Comparison of ENCODE assay signal across 11 cellular contexts in genomic region chr11:48087974-48088681, GRCh38.
DNase-seq lines count a peak whose midpoint lies in the region; ATAC-seq and TF ChIP-seq lines count a peak whose summit lies in the region.
"Had no signal": no experiment of that assay in that cellular context is flagged by ENCODE, and none has a peak within 500 bp of the region (broad histone marks: within the 10 kb centered on the region; RNA-seq: fewer than 3 reads in every experiment).

No MANE protein-coding gene starts in this region.

- no peak overlapping the region for H2AK5ac ChIP-seq in mesenchymal stem cell (ENCODE audit: low read length, severe bottlenecking)

- ATAC-seq in body of pancreas (no peak), naive B cell (ENCODE audit: low read depth in 2 of 2) (no peak), HG02642 (IDR thresholded peaks at IDR 0.05; ENCODE audit: poor library complexity, unreplicated experiment) (no peak)

- H3K27me3 ChIP-seq in body of pancreas (no peaks in the 10 kb centered on the region), mesenchymal stem cell (ENCODE audit: control insufficient read depth in 1 of 2, insufficient read depth in 1 of 2, low read length in 2 of 2) (no peaks in the 10 kb centered on the region)

- H3K4ac ChIP-seq in mesenchymal stem cell (ENCODE audit: low read depth in 1 of 2, low read length in 2 of 2): no peak overlapping the region

- DNase-seq in DMS53 treated with DMSO at 0.1 percent for 48 hours (lab: John Stamatoyannopoulos, UW; ENCODE audit: unreplicated experiment) (peak; percentile 1), NCI-H128 (lab: John Stamatoyannopoulos, UW; ENCODE audit: unreplicated experiment) (peak; percentile 46), body of pancreas (peak; percentile 45 to 66 (median 61)), naive B cell (no peak), chondrocyte (ENCODE audit: low spot score) (no peak), mesenchymal stem cell (no peak)
- no peak for DNase-seq in activated CD4-positive, CD25-positive, alpha-beta regulatory T cell (lab: John Stamatoyannopoulos, UW)
- DNase-seq: aorta, kidney glomerular epithelial cell, MM.1S had no signal

- intact Hi-C loops in body of pancreas (cut with DNase I): no loop called here

- TF ChIP-seq POLR2A in body of pancreas (IDR thresholded peaks at IDR 0.05): no peak

- H3K36me3 ChIP-seq in body of pancreas (replicated peaks in 1 of 2; ENCODE audit: insufficient read depth in 1 of 2, low read depth in 2 of 2) (no peaks in the 10 kb centered on the region), mesenchymal stem cell (ENCODE audit: control insufficient read depth in 1 of 2, insufficient read depth in 2 of 2, low read depth in 1 of 2, low read length in 2 of 2) (peaks cover 0 to 10% of the 10 kb centered on the region in 2 experiments)

- H2BK12ac ChIP-seq in mesenchymal stem cell (ENCODE audit: low read length in 2 of 2): no peak overlapping the region

- no peak overlapping the region for H4K91ac ChIP-seq in mesenchymal stem cell (ENCODE audit: low read length)

- H3K9me3 ChIP-seq in body of pancreas (no peaks in the 10 kb centered on the region), mesenchymal stem cell (ENCODE audit: control insufficient read depth, low read length) (no peaks in the 10 kb centered on the region)

- WGBS in body of pancreas, 2 donors: 17 to 30% methylated on average over 5 to 6 of the region's 6 CpGs
- WGBS in mesenchymal stem cell: 58% methylated on average over 6 of the region's 6 CpGs

- H2BK15ac ChIP-seq in mesenchymal stem cell (ENCODE audit: low read depth, poor library complexity, severe bottlenecking): no peak overlapping the region

- H2BK5ac ChIP-seq in mesenchymal stem cell (ENCODE audit: low read depth, low read length, poor library complexity, severe bottlenecking): no peak overlapping the region

- H3K4me1 Mint-ChIP-seq in naive B cell (peaks cover 30 to 48% (median 31%) of the 10 kb centered on the region in 3 donors), chondrocyte (ENCODE audit: low read depth) (peaks cover 27% of the 10 kb centered on the region)

- H3K9me3 Mint-ChIP-seq in naive B cell (no peaks in the 10 kb centered on the region), chondrocyte (ENCODE audit: low read depth) (no peaks in the 10 kb centered on the region)

- H3K4me2 ChIP-seq in mesenchymal stem cell (ENCODE audit: low read length, poor library complexity, severe bottlenecking): no peak overlapping the region

- no peak overlapping the region for H3K14ac ChIP-seq in mesenchymal stem cell (ENCODE audit: low read length in 2 of 2)

- no peak overlapping the region for H2BK120ac ChIP-seq in mesenchymal stem cell (ENCODE audit: low read depth, low read length)

- H3K27ac ChIP-seq in body of pancreas (peak overlapping the region in 3 of 4 donors; percentile 11 to 15 (median 14)), mesenchymal stem cell (ENCODE audit: low read length, poor library complexity, severe bottlenecking) (no peak overlapping the region)

- H3K9ac ChIP-seq in mesenchymal stem cell (ENCODE audit: low read length): no peak overlapping the region

- H3K36me3 Mint-ChIP-seq in naive B cell (peaks cover 5 to 8% of the 10 kb centered on the region in 2 donors), chondrocyte (ENCODE audit: low read depth) (no peaks in the 10 kb centered on the region)

- TF ChIP-seq CTCF in body of pancreas (IDR thresholded peaks at IDR 0.05) (no peak), chondrocyte (IDR thresholded peaks at IDR 0.05) (no peak)

- H3K27ac Mint-ChIP-seq in naive B cell (peak overlapping the region in 4 of 6 donors; percentile 19 to 51 (median 38)), chondrocyte (ENCODE audit: unreplicated experiment) (no peak overlapping the region)

- H4K8ac ChIP-seq in mesenchymal stem cell (ENCODE audit: low read length): no peak overlapping the region

- peaks cover 19% of the 10 kb centered on the region for H3K4me1 ChIP-seq in body of pancreas
- peaks cover 22% of the 10 kb centered on the region for H3K4me1 ChIP-seq in mesenchymal stem cell (ENCODE audit: control insufficient read depth, insufficient read depth, low read depth, low read length)

- H3K18ac ChIP-seq in mesenchymal stem cell (ENCODE audit: low read depth in 1 of 2, low read length in 2 of 2): no peak overlapping the region

- H2AFZ ChIP-seq in mesenchymal stem cell (ENCODE audit: low read depth, low read length): no peak overlapping the region

- H3K4me3 Mint-ChIP-seq in naive B cell (no peak overlapping the region), chondrocyte (ENCODE audit: unreplicated experiment) (no peak overlapping the region)

- peaks cover 16% of the 10 kb centered on the region for H3K79me1 ChIP-seq in mesenchymal stem cell (replicated peaks; ENCODE audit: low read length, poor library complexity, severe bottlenecking)

- no peak overlapping the region for H3K4me3 ChIP-seq in body of pancreas
- no peak overlapping the region for H3K4me3 ChIP-seq in mesenchymal stem cell (ENCODE audit: insufficient read depth in 1 of 2, low read depth in 1 of 2, low read length in 2 of 2)

- no peak overlapping the region for H3K23ac ChIP-seq in mesenchymal stem cell (ENCODE audit: low read length in 2 of 2)

- H3K27me3 Mint-ChIP-seq in naive B cell: no peaks in the 10 kb centered on the region
- no peaks in the 10 kb centered on the region for H3K27me3 Mint-ChIP-seq in chondrocyte (ENCODE audit: low read depth)

Comparison
In these comparisons a context has a peak if more than half of its experiments do, and no peak if none do; other contexts are left out.
1. DNase-seq: peak in DMS53 treated with DMSO at 0.1 percent for 48 hours (single experiment), NCI-H128 (single experiment) and body of pancreas (4 of 4); none in naive B cell (single experiment), chondrocyte (single experiment), activated CD4-positive, CD25-positive, alpha-beta regulatory T cell (0 of 4) and mesenchymal stem cell (single experiment).